8 cellular contexts compared by ENCODE assay signal in the genomic region with DNA sequence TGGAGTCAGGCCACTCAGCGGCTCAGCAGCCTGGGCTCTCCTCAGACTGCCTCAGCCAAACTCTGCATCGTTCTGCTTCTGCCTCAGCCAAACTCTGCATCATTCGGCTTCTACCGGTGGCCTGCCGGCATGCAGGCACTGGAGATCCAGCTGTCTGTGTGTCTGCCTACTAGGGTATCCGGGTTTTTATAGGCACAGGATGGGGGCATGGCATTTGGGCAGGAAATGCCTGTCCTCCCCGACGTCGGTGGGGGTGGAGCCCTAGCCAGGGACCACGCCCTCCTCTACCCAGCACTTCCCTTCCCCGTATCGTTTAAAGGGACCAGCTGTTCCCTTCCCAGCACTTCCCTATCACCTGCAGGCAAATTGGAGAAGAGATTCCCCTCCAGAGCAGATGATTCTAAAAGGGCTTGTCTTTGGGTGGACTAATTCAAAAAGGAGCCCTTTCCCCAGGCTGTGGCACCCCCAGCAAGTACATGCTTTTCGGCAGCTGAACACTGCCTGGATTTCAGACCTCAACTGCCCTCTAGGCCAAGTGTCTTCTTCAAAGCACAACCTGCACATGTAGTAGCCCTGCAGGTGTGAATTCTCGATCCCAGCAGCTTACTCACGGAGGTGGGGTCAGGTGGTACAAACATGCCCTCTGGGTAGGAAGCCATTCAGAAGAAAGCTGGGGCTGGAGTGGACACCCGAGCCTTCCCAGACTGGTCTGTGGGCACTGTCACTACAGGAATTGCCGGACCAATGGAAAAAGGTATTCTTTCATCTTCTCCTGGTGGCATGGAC. TPM values are rescaled to one million over a fixed set of nuclear protein-coding genes. Genes with fewer than 3 reads are reported as not detected.
DNase-seq lines count a peak whose midpoint lies in the region; ATAC-seq and TF ChIP-seq lines count a peak whose summit lies in the region.

No MANE protein-coding gene starts in this region.

- DNase-seq in A172 (ENCODE audit: low spot score): peak; percentile 13
- peak; percentile 39 for DNase-seq in H4 (ENCODE audit: low spot score)
- peak in 2 of 3 donors; percentile 75 to 84 for DNase-seq in Peyer's patch
- peak; percentile 60 for DNase-seq in activated naive CD8-positive, alpha-beta T cell treated with anti-CD3 and anti-CD28 coated beads for 36 hours
- DNase-seq in aorta: peak; percentile 67 to 76
- DNase-seq in cerebellum (ENCODE audit: low spot score): no peak

- H3K9me3 ChIP-seq in Peyer's patch (no peaks in the 10 kb centered on the region), mucosa of rectum (ENCODE audit: control insufficient read depth in 2 of 2, low read length in 2 of 2) (no peaks in the 10 kb centered on the region), aorta (ENCODE audit: control insufficient read depth, low read length) (peaks cover 4% of the 10 kb centered on the region)

- H3K4me3 ChIP-seq in Peyer's patch (peak overlapping the region; percentile 19 to 46 (median 32)), mucosa of rectum (ENCODE audit: low read length in 2 of 2) (peak overlapping the region; percentile 31 to 46), aorta (ENCODE audit: low read length in 2 of 2) (no peak overlapping the region)

- no peaks in the 10 kb centered on the region for H3K36me3 Mint-ChIP-seq in activated naive CD8-positive, alpha-beta T cell treated with anti-CD3 and anti-CD28 coated beads for 36 hours

- peaks cover 20% of the 10 kb centered on the region for H3K4me1 Mint-ChIP-seq in activated naive CD8-positive, alpha-beta T cell treated with anti-CD3 and anti-CD28 coated beads for 36 hours

- WGBS in aorta, 2 donors: 26 to 28% methylated on average over 17 of the region's 17 CpGs

- peaks cover 5% of the 10 kb centered on the region for H3K9me3 Mint-ChIP-seq in activated naive CD8-positive, alpha-beta T cell treated with anti-CD3 and anti-CD28 coated beads for 36 hours

- H3K27ac Mint-ChIP-seq in activated naive CD8-positive, alpha-beta T cell treated with anti-CD3 and anti-CD28 coated beads for 36 hours: no peak overlapping the region

- TF ChIP-seq POLR2A in Peyer's patch (IDR thresholded peaks at IDR 0.05): no peak

- H3K9ac ChIP-seq in mucosa of rectum (ENCODE audit: low read depth in 1 of 2, low read length in 2 of 2): no peak overlapping the region

- intact Hi-C loops in aorta (cut with DNase I): no loop called here

- H3K27me3 Mint-ChIP-seq in activated naive CD8-positive, alpha-beta T cell treated with anti-CD3 and anti-CD28 coated beads for 36 hours: peaks cover 3% of the 10 kb centered on the region

- H3K4me1 ChIP-seq in Peyer's patch (peaks cover 0 to 8% (median 0%) of the 10 kb centered on the region in 4 donors), mucosa of rectum (ENCODE audit: control insufficient read depth in 2 of 2, insufficient read depth in 2 of 2, low read length in 2 of 2) (no peaks in the 10 kb centered on the region), aorta (ENCODE audit: control insufficient read depth in 1 of 2, insufficient read depth in 2 of 2, low read length in 2 of 2) (no peaks in the 10 kb centered on the region)

- no peak for TF ChIP-seq CTCF in Peyer's patch (IDR thresholded peaks at IDR 0.05)

- no peaks in the 10 kb centered on the region for H3K36me3 ChIP-seq in Peyer's patch
- no peaks in the 10 kb centered on the region for H3K36me3 ChIP-seq in mucosa of rectum (ENCODE audit: control insufficient read depth in 2 of 2, insufficient read depth in 2 of 2, low read length in 2 of 2)
- no peaks in the 10 kb centered on the region for H3K36me3 ChIP-seq in aorta (ENCODE audit: control insufficient read depth in 1 of 2, insufficient read depth in 2 of 2, low read length in 1 of 2)

- H3K4me3 Mint-ChIP-seq in activated naive CD8-positive, alpha-beta T cell treated with anti-CD3 and anti-CD28 coated beads for 36 hours: peak overlapping the region; percentile 81

- ATAC-seq in aorta (ENCODE audit: low FRiP score) (no peak), GM21423 (IDR thresholded peaks at IDR 0.05; ENCODE audit: unreplicated experiment) (no peak)

- H3K27me3 ChIP-seq in Peyer's patch (no peaks in the 10 kb centered on the region), mucosa of rectum (ENCODE audit: control insufficient read depth in 2 of 2, insufficient read depth in 2 of 2, low read length in 2 of 2) (peaks cover 3 to 10% of the 10 kb centered on the region in 2 donors), aorta (ENCODE audit: control insufficient read depth in 1 of 2, insufficient read depth in 2 of 2, low read length in 1 of 2) (no peaks in the 10 kb centered on the region)

- H3K27ac ChIP-seq in Peyer's patch: peak overlapping the region in 2 of 4 donors; percentile 20 to 75
- H3K27ac ChIP-seq in mucosa of rectum (ENCODE audit: low read depth in 2 of 2, low read length in 2 of 2): no peak overlapping the region
- no peak overlapping the region for H3K27ac ChIP-seq in aorta (ENCODE audit: low read depth in 1 of 2, low read length in 2 of 2)

RNA-seq across cellular contexts. Expression of a gene that starts 25.5 kb away (rescaled TPM):
- not detected in 2 replicates for total RNA-seq in A172 (2014; rRNA removed; shearing (Covaris generic))
- total RNA-seq in H4 (2014; rRNA removed; shearing (Covaris generic)): 0.12 TPM in 1 of 2 replicates, not detected in the other
- total RNA-seq in Peyer's patch: not detected
- total RNA-seq in activated naive CD8-positive, alpha-beta T cell treated with anti-CD3 and anti-CD28 coated beads for 36 hours: not detected
- under 1 TPM in 1 of 2 donors, not detected in 1; 0.15 TPM for total RNA-seq in aorta
- not detected for polyA plus RNA-seq in aorta
- 25.2 TPM for total RNA-seq in cerebellum

Comparison
In these comparisons a context has a peak if more than half of its experiments do, and no peak if none do; other contexts are left out.
1. H3K4me3 ChIP-seq: peak in Peyer's patch (4 of 4) and mucosa of rectum (2 of 2); none in aorta (0 of 2).
2. RNA of a gene that starts 25.5 kb away (total RNA-seq): 25.2 TPM in cerebellum (single experiment); 0.15 TPM in aorta, 0.12 TPM in H4, not detected in activated naive CD8-positive, alpha-beta T cell treated with anti-CD3 and anti-CD28 coated beads for 36 hours, not detected in A172 and not detected in Peyer's patch; every median in the first group is over 10 times any median in the second.